Comparison of ENCODE assay signal across 27 cellular contexts in genomic region chr3:23894166-23895061, GRCh38. TPM values are rescaled to one million over a fixed set of nuclear protein-coding genes. Genes with fewer than 3 reads are reported as not detected.
DNase-seq lines count a peak whose midpoint lies in the region; ATAC-seq and TF ChIP-seq lines count a peak whose summit lies in the region.
"Had no signal": no experiment of that assay in that cellular context is flagged by ENCODE, and none has a peak within 500 bp of the region (broad histone marks: within the 10 kb centered on the region; RNA-seq: fewer than 3 reads in every experiment).

No MANE protein-coding gene starts in this region.

- H3K27ac Mint-ChIP-seq in activated naive CD8-positive, alpha-beta T cell treated with anti-CD3 and anti-CD28 coated beads, Interleukin-2, amount 50 U/mL, for 24 hours, result no peak overlapping the region
- H3K27ac Mint-ChIP-seq in activated naive CD8-positive, alpha-beta T cell treated with anti-CD3 and anti-CD28 coated beads for 36 hours, result no peak overlapping the region
- H3K27ac Mint-ChIP-seq in memory B cell, result peak overlapping the region; percentile 2
- peak overlapping the region in 2 of 6 donors; percentile 16 to 25 for H3K27ac Mint-ChIP-seq in immature natural killer cell
- H3K27ac Mint-ChIP-seq: activated CD4-positive, alpha-beta T cell treated with anti-CD3 and anti-CD28 coated beads for 36 hours; activated T-cell treated with anti-CD3 and anti-CD28 coated beads, Interleukin-2, amount 50 U/mL, for 72 hours had no signal

- no peaks in the 10 kb centered on the region for H3K4me1 Mint-ChIP-seq in activated naive CD8-positive, alpha-beta T cell treated with anti-CD3 and anti-CD28 coated beads, Interleukin-2, amount 50 U/mL, for 24 hours
- peaks cover 2% of the 10 kb centered on the region for H3K4me1 Mint-ChIP-seq in activated naive CD8-positive, alpha-beta T cell treated with anti-CD3 and anti-CD28 coated beads for 36 hours
- peaks cover 11% of the 10 kb centered on the region for H3K4me1 Mint-ChIP-seq in memory B cell
- H3K4me1 Mint-ChIP-seq in immature natural killer cell, result no peaks in the 10 kb centered on the region
- H3K4me1 Mint-ChIP-seq: activated CD4-positive, alpha-beta T cell treated with anti-CD3 and anti-CD28 coated beads for 36 hours had no signal

- TF ChIP-seq POLR2A in GM18505 (IDR thresholded peaks at IDR 0.05; ENCODE audit: borderline replicate concordance, extremely low read depth, insufficient read depth, insufficient read length), result no peak

- H3K27ac ChIP-seq in RWPE2 (ENCODE audit: poor library complexity, severe bottlenecking), result no peak overlapping the region
- H3K27ac ChIP-seq: SJCRH30 had no signal

- peaks cover 30% of the 10 kb centered on the region for H3K36me3 ChIP-seq in RWPE2 (ENCODE audit: low read depth)
- H3K36me3 ChIP-seq: BE2C had no signal

- H3K4me3 Mint-ChIP-seq in activated naive CD8-positive, alpha-beta T cell treated with anti-CD3 and anti-CD28 coated beads, Interleukin-2, amount 50 U/mL, for 24 hours, result no peak overlapping the region
- H3K4me3 Mint-ChIP-seq in activated naive CD8-positive, alpha-beta T cell treated with anti-CD3 and anti-CD28 coated beads for 36 hours, result no peak overlapping the region
- H3K4me3 Mint-ChIP-seq in memory B cell, result no peak overlapping the region
- H3K4me3 Mint-ChIP-seq in immature natural killer cell, result no peak overlapping the region
- H3K4me3 Mint-ChIP-seq: activated CD4-positive, alpha-beta T cell treated with anti-CD3 and anti-CD28 coated beads for 36 hours; activated T-cell treated with anti-CD3 and anti-CD28 coated beads, Interleukin-2, amount 50 U/mL, for 72 hours; T-cell had no signal

- H3K27me3 ChIP-seq in RWPE2 (ENCODE audit: insufficient read depth, poor library complexity, severe bottlenecking), result no peaks in the 10 kb centered on the region
- H3K27me3 ChIP-seq: BE2C, SJCRH30 had no signal

- H3K4me3 ChIP-seq in RWPE2 (ENCODE audit: severe bottlenecking), result no peak overlapping the region
- H3K4me3 ChIP-seq: lung, SJCRH30, smooth muscle cell had no signal

- TF ChIP-seq CTCF in RWPE2 (IDR thresholded peaks at IDR 0.05; ENCODE audit: poor library complexity, severe bottlenecking), result no peak

- no peaks in the 10 kb centered on the region for H3K9me3 ChIP-seq in RWPE2 (ENCODE audit: severe bottlenecking)
- H3K9me3 ChIP-seq: BE2C, SJCRH30 had no signal

- H3K9me3 Mint-ChIP-seq in activated naive CD8-positive, alpha-beta T cell treated with anti-CD3 and anti-CD28 coated beads, Interleukin-2, amount 50 U/mL, for 24 hours, result no peaks in the 10 kb centered on the region
- H3K9me3 Mint-ChIP-seq in activated naive CD8-positive, alpha-beta T cell treated with anti-CD3 and anti-CD28 coated beads for 36 hours, result no peaks in the 10 kb centered on the region
- no peaks in the 10 kb centered on the region for H3K9me3 Mint-ChIP-seq in memory B cell
- H3K9me3 Mint-ChIP-seq in immature natural killer cell, result no peaks in the 10 kb centered on the region
- H3K9me3 Mint-ChIP-seq: activated T-cell treated with anti-CD3 and anti-CD28 coated beads, Interleukin-2, amount 50 U/mL, for 72 hours; T-cell had no signal

- H3K27me3 Mint-ChIP-seq in activated naive CD8-positive, alpha-beta T cell treated with anti-CD3 and anti-CD28 coated beads, Interleukin-2, amount 50 U/mL, for 24 hours, result no peaks in the 10 kb centered on the region
- no peaks in the 10 kb centered on the region for H3K27me3 Mint-ChIP-seq in activated naive CD8-positive, alpha-beta T cell treated with anti-CD3 and anti-CD28 coated beads for 36 hours
- H3K27me3 Mint-ChIP-seq in memory B cell (no peaks in the 10 kb centered on the region), immature natural killer cell (ENCODE audit: low read depth in 3 of 3) (peaks cover 0 to 6% (median 2%) of the 10 kb centered on the region in 3 donors)
- H3K27me3 Mint-ChIP-seq: activated CD4-positive, alpha-beta T cell treated with anti-CD3 and anti-CD28 coated beads for 36 hours; T-cell had no signal

- DNase-seq in activated naive CD8-positive, alpha-beta T cell treated with anti-CD3 and anti-CD28 coated beads, Interleukin-2, amount 50 U/mL, for 24 hours, result no peak
- DNase-seq in activated naive CD8-positive, alpha-beta T cell treated with anti-CD3 and anti-CD28 coated beads for 36 hours, result no peak
- DNase-seq in RWPE2 (ENCODE audit: low spot score), result no peak
- DNase-seq in memory B cell (ENCODE audit: low spot score in 2 of 2), result no peak
- DNase-seq in immature natural killer cell, result no peak
- DNase-seq: activated CD4-positive, alpha-beta T cell treated with anti-CD3 and anti-CD28 coated beads for 36 hours; activated naive CD4-positive, alpha-beta T cell treated with anti-CD3 and anti-CD28 coated beads, Interleukin-2, amount 50 U/mL, for 16 hours; activated T-cell treated with anti-CD3 and anti-CD28 coated beads, Interleukin-2, amount 50 U/mL, for 72 hours; aorta; BE2C; Calu3; central memory CD4-positive, alpha-beta T cell; HCEC 1CT; IMR-90; islet precursor cell; NCI-H2171; NCI-H510A treated with DMSO at 0.1 percent for 48 hours; NK-92 treated with Interleukin-12 subunit alpha and Interleukin-12 subunit beta, amount 100 ng/mL, for 24 hours; nucleus accumbens; SJCRH30; stimulated activated CD4-positive, alpha-beta T cell treated with anti-CD3 and anti-CD28 coated beads, Interleukin-2, amount 100 ng/mL, for 24 hours; T-cell had no signal

- peaks cover 22% of the 10 kb centered on the region for H3K36me3 Mint-ChIP-seq in activated naive CD8-positive, alpha-beta T cell treated with anti-CD3 and anti-CD28 coated beads, Interleukin-2, amount 50 U/mL, for 24 hours (ENCODE audit: low read depth)
- peaks cover 16% of the 10 kb centered on the region for H3K36me3 Mint-ChIP-seq in activated naive CD8-positive, alpha-beta T cell treated with anti-CD3 and anti-CD28 coated beads for 36 hours
- H3K36me3 Mint-ChIP-seq in memory B cell (peaks cover 23% of the 10 kb centered on the region), immature natural killer cell (peaks cover 9 to 23% (median 15%) of the 10 kb centered on the region in 3 donors)

- peak; percentile 36 for ATAC-seq in activated naive CD8-positive, alpha-beta T cell treated with anti-CD3 and anti-CD28 coated beads, Interleukin-2, amount 50 U/mL, for 24 hours
- peak; percentile 42; the same call in 1 of the 3 replicates for ATAC-seq in RWPE2 (ENCODE audit: low read depth)
- no peak for ATAC-seq in memory B cell (ENCODE audit: low read depth)
- ATAC-seq in GM21390 (IDR thresholded peaks at IDR 0.05; ENCODE audit: unreplicated experiment), result no peak
- no peak for ATAC-seq in GM18505 (IDR thresholded peaks at IDR 0.05; ENCODE audit: unreplicated experiment)
- no peak for ATAC-seq in HG02885 (IDR thresholded peaks at IDR 0.05; ENCODE audit: poor library complexity, unreplicated experiment)
- ATAC-seq: activated CD4-positive, alpha-beta T cell treated with anti-CD3 and anti-CD28 coated beads for 36 hours; activated T-cell treated with anti-CD3 and anti-CD28 coated beads, Interleukin-2, amount 50 U/mL, for 72 hours had no signal

- H3K4me1 ChIP-seq in RWPE2 (ENCODE audit: insufficient read depth, poor library complexity, severe bottlenecking), result no peaks in the 10 kb centered on the region
- H3K4me1 ChIP-seq: BE2C, SJCRH30 had no signal

RNA-seq across cellular contexts. Expression of gene NKIRAS1, which starts 22.4 kb away (rescaled TPM):
- total RNA-seq in activated naive CD8-positive, alpha-beta T cell treated with anti-CD3 and anti-CD28 coated beads for 36 hours, result 1 to 10 TPM; 6.4 to 6.9 TPM
- polyA plus RNA-seq in immature natural killer cell, result 1 to 10 TPM; 2.1 to 4.7 (median 4.0) TPM

RNA-seq across cellular contexts. Expression of gene RPL15, which starts 22.5 kb away (rescaled TPM):
- 1,000 to 10,000 TPM; 2,473 to 2,489 TPM for total RNA-seq in activated naive CD8-positive, alpha-beta T cell treated with anti-CD3 and anti-CD28 coated beads for 36 hours
- polyA plus RNA-seq in immature natural killer cell, result 1,000 to 10,000 TPM; 2,712 to 5,031 (median 2,871) TPM

RNA-seq across cellular contexts. Expression of gene NR1D2, which starts 50.7 kb away (rescaled TPM):
- 1 to 10 TPM; 4.8 to 5.0 TPM for total RNA-seq in activated naive CD8-positive, alpha-beta T cell treated with anti-CD3 and anti-CD28 coated beads for 36 hours
- polyA plus RNA-seq in immature natural killer cell, result 10 to 100 TPM; 15.5 to 24.4 (median 16.2) TPM

Comparison
In these comparisons a context has a peak if more than half of its experiments do, and no peak if none do; other contexts are left out.
1. ATAC-seq: peak in activated naive CD8-positive, alpha-beta T cell treated with anti-CD3 and anti-CD28 coated beads, Interleukin-2, amount 50 U/mL, for 24 hours (single experiment) and RWPE2 (single experiment); none in memory B cell (single experiment), GM21390 (single experiment), GM18505 (single experiment) and HG02885 (single experiment).